Comparison of ENCODE assay signal across 8 cellular contexts in the genomic region with DNA sequence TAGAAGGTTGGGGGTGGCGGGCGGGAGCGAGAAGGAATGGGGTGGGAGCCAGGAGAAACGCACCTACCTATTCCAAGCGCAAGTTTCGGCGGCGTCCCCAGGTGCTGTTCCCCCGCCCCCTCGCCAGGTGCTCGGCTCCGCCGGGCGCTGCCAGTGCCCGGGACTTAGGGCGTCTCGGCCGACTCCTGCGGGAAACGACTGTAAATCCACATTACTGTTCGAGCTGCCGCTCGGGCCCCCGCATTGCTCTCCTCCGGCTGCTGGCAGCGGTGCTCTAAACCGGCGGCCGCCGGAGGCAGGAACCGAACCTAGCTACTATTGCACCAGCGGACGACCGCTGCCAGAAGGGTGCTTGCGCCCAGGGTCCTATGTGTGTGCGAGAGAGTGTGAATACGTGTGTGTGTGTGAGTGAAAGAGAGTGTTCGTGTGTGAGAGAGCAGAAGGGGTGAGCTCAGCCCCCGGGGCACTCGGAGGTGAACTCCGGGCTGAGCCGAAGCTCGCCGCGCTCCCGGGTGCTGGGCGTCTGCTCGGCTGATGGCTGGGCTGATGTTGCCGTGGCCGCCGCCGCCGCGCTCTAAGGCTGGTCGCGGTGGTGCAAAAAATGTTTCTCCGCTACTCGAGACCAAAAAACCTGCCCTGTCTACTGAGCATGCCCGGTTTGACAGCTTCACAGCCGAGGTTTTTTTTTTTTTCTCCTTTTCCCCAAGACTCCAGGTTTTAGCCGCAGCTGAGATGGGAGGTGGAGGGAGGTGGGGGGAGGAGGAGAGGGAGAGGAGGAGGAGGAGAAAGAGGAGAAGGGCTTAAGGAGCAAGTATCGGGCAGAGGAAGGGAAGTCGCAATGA.
DNase-seq lines count a peak whose midpoint lies in the region; ATAC-seq and TF ChIP-seq lines count a peak whose summit lies in the region.

No MANE protein-coding gene starts in this region.

- peak in 1 of 7 experiments; percentile 4 for DNase-seq in CD8-positive, alpha-beta T cell
- DNase-seq in NCI-H1694 treated with DMSO at 0.1 percent for 48 hours (lab: John Stamatoyannopoulos, UW) (peak; percentile 74), kidney glomerular epithelial cell (lab: John Stamatoyannopoulos, UW) (peak; percentile 5), stomach (no peak)

- CTCF ChIA-PET in CD8-positive, alpha-beta T cell (lab: Charles Lee) = no interaction called here

- peaks cover 9% of the 10 kb centered on the region for H3K27me3 ChIP-seq in CD8-positive, alpha-beta T cell (ENCODE audit: insufficient read depth, low read length)
- peaks cover 0 to 39% (median 17%) of the 10 kb centered on the region in 3 donors for H3K27me3 ChIP-seq in stomach

- TF ChIP-seq POLR2A in stomach (IDR thresholded peaks at IDR 0.05) = no peak

- no peak for TF ChIP-seq CTCF in CD8-positive, alpha-beta T cell (IDR thresholded peaks at IDR 0.05)
- TF ChIP-seq CTCF in brain (conservative IDR thresholded peaks at IDR 0.05) = no peak
- TF ChIP-seq CTCF in stomach (IDR thresholded peaks at IDR 0.05) = no peak

- no peak overlapping the region for H3K4me3 ChIP-seq in CD8-positive, alpha-beta T cell (ENCODE audit: low read depth, low read length)
- H3K4me3 ChIP-seq in stomach = peak overlapping the region; percentile 38 to 54 (median 48)

- 0 to 37% (median 7%) methylated on average over 36 to 63 of the region's 63 CpGs for WGBS in stomach, 5 donors

- H3K4me3 Mint-ChIP-seq in CD8-positive, alpha-beta T cell = peak overlapping the region; percentile 69
- H3K4me3 Mint-ChIP-seq in brain = peak overlapping the region; percentile 90 to 96 (median 92)

- no peaks in the 10 kb centered on the region for H3K36me3 Mint-ChIP-seq in CD8-positive, alpha-beta T cell
- H3K36me3 Mint-ChIP-seq in brain = no peaks in the 10 kb centered on the region

- TF ChIP-seq EP300 in stomach (IDR thresholded peaks at IDR 0.05) = no peak

- intact Hi-C loops in CD8-positive, alpha-beta T cell (cut with DNase I, micrococcal nuclease) = no loop called here
- intact Hi-C loops in stomach (cut with DNase I; ENCODE audit: low total_unique reads) = no loop called here

- no peak overlapping the region for H3K27ac ChIP-seq in CD8-positive, alpha-beta T cell (ENCODE audit: low read depth, low read length)
- H3K27ac ChIP-seq in stomach = peak overlapping the region in 2 of 5 donors; percentile 65 to 67

- ATAC-seq in CD8-positive, alpha-beta T cell = no peak
- ATAC-seq in HG03378 (IDR thresholded peaks at IDR 0.05; ENCODE audit: unreplicated experiment) = no peak
- ATAC-seq in GM19023 (IDR thresholded peaks at IDR 0.05; ENCODE audit: unreplicated experiment) = no peak
- ATAC-seq in HG02642 (IDR thresholded peaks at IDR 0.05; ENCODE audit: poor library complexity, unreplicated experiment) = no peak

- peaks cover 39% of the 10 kb centered on the region for H3K27me3 Mint-ChIP-seq in CD8-positive, alpha-beta T cell (ENCODE audit: low read depth)
- H3K27me3 Mint-ChIP-seq in brain = peaks cover 35% of the 10 kb centered on the region

- H3K36me3 ChIP-seq in CD8-positive, alpha-beta T cell (ENCODE audit: insufficient read depth, low read length) = no peaks in the 10 kb centered on the region
- no peaks in the 10 kb centered on the region for H3K36me3 ChIP-seq in stomach

- H3K27ac Mint-ChIP-seq in CD8-positive, alpha-beta T cell = no peak overlapping the region
- peak overlapping the region; percentile 80 to 96 (median 85) for H3K27ac Mint-ChIP-seq in brain

- no peaks in the 10 kb centered on the region for H3K9me3 ChIP-seq in CD8-positive, alpha-beta T cell (ENCODE audit: low read length)
- peaks cover 0 to 8% (median 0%) of the 10 kb centered on the region in 4 donors for H3K9me3 ChIP-seq in stomach

- peaks cover 6% of the 10 kb centered on the region for H3K4me1 ChIP-seq in CD8-positive, alpha-beta T cell (ENCODE audit: insufficient read depth, low read length)
- peaks cover 0 to 33% (median 26%) of the 10 kb centered on the region in 4 donors for H3K4me1 ChIP-seq in stomach

- no peaks in the 10 kb centered on the region for H3K9me3 Mint-ChIP-seq in CD8-positive, alpha-beta T cell
- H3K9me3 Mint-ChIP-seq in brain = peaks cover 0 to 13% (median 0%) of the 10 kb centered on the region in 5 experiments

- peaks cover 29% of the 10 kb centered on the region for H3K4me1 Mint-ChIP-seq in CD8-positive, alpha-beta T cell (ENCODE audit: low read depth)
- H3K4me1 Mint-ChIP-seq in brain = peaks cover 15% of the 10 kb centered on the region

- POLR2A ChIA-PET in CD8-positive, alpha-beta T cell (lab: Charles Lee) = no interaction called here
